ENCODE assay signal across 24 cellular contexts in the genomic region with DNA sequence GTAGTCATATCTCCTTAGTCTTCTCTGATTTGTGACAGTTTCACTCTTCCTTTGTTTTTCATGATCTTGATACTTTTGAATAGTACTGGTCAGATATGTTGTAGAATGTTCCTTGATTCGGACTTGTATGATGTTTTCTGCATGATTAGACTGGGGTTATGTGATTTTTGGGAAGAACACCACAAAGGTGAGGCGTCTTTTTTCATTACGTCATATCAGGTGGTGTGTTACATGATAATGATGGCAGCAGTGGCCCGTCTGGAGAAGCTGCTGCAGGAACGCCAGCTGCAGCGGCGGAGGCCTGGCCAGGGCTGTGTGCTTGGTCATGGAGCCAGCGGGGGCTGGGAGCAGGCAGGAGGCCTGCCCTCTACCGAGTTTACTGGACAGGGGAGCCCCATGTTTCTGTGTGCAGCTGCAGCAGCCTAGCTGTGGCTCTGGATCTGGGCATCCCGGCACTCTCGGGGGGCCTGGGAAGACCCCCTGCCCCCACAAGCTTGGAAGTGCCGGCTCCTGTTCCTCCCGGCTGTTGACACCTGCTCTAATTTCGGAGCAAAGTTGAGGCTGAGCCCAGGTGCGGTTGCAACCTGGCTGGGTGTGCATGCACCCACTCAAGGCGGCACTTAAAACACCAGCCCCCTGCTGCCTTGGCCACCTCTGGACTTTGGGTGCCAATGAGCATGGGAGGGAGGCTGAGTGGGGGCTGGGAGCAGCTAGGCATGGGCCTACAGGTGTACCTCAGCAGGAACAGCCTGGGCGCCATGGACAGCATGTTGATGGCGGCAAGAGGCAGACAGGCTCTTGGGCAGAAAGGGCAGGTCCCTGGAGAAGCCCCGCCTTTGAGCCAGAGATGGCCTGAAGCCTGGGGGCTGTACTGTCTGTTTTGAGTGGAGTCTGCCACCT. TPM values are rescaled to one million over a fixed set of nuclear protein-coding genes. Genes with fewer than 3 reads are reported as not detected.
DNase-seq lines count a peak whose midpoint lies in the region; FAIRE-seq and TF ChIP-seq lines count a peak whose summit lies in the region.
"Had no signal": no experiment of that assay in that cellular context is flagged by ENCODE, and none has a peak within 500 bp of the region (broad histone marks: within the 10 kb centered on the region; RNA-seq: fewer than 3 reads in every experiment).

No MANE protein-coding gene starts in this region.

- H3K9me3 ChIP-seq in kidney (ENCODE audit: control insufficient read depth in 1 of 2, low read length in 2 of 2) (no peaks in the 10 kb centered on the region), sigmoid colon (no peaks in the 10 kb centered on the region), Caco-2 (no peaks in the 10 kb centered on the region)
- H3K9me3 ChIP-seq: A549, SJCRH30 had no signal

- H3K27ac Mint-ChIP-seq in immature natural killer cell (no peak overlapping the region), endothelial cell (ENCODE audit: unreplicated experiment) (no peak overlapping the region), Caco-2 (ENCODE audit: unreplicated experiment) (no peak overlapping the region)
- H3K27ac Mint-ChIP-seq: B cell, CD14-positive monocyte, HFFc6 had no signal

- POLR2A ChIA-PET in Caco-2 (lab: Charles Lee) = no interaction called here

- H3K27me3 Mint-ChIP-seq in immature natural killer cell (ENCODE audit: low read depth in 3 of 3) (peaks cover 0 to 2% (median 0%) of the 10 kb centered on the region in 3 donors), endothelial cell (ENCODE audit: unreplicated experiment) (peaks cover 5% of the 10 kb centered on the region), Caco-2 (ENCODE audit: insufficient read depth, unreplicated experiment) (no peaks in the 10 kb centered on the region)
- H3K27me3 Mint-ChIP-seq: B cell had no signal

- H3K27ac ChIP-seq in kidney (ENCODE audit: low read depth in 2 of 2, low read length in 2 of 2) (no peak overlapping the region), sigmoid colon (no peak overlapping the region)
- H3K27ac ChIP-seq: A549, PC-9, RWPE1, SJCRH30 had no signal

- CTCF ChIA-PET in Caco-2 (lab: Charles Lee) = no interaction called here

- DNase-seq in H7 (peak; percentile 3), RPMI8226 (peak; percentile 71), kidney (peak; percentile 46), sigmoid colon (peak; percentile 53), immature natural killer cell (no peak), endothelial cell (ENCODE audit: low spot score) (no peak), Caco-2 (no peak)
- DNase-seq: EL, GF-D8, HFFc6, MM.1S, NCI-H1048, NCI-H1417 treated with DMSO at 0.1 percent for 48 hours, NCI-H187, NCI-H510A, NCI-H748 treated with DMSO at 0.1 percent for 48 hours, PC-9, SJCRH30 had no signal

- H3K27me3 ChIP-seq in H7 (ENCODE audit: control insufficient read depth, insufficient read depth, low read length) (no peaks in the 10 kb centered on the region), sigmoid colon (no peaks in the 10 kb centered on the region), Caco-2 (replicated peaks; ENCODE audit: control insufficient read depth, insufficient read depth, low read length) (no peaks in the 10 kb centered on the region; the same call in 1 of the 2 replicates)
- H3K27me3 ChIP-seq: SJCRH30 had no signal

- no peak for TF ChIP-seq CTCF in kidney (IDR thresholded peaks at IDR 0.05; ENCODE audit: borderline replicate concordance, extremely low read depth, insufficient read depth)
- TF ChIP-seq CTCF in sigmoid colon (IDR thresholded peaks at IDR 0.05) = no peak
- TF ChIP-seq CTCF in endothelial cell (IDR thresholded peaks at IDR 0.05; ENCODE audit: unreplicated experiment) = no peak
- no peak for TF ChIP-seq CTCF in Caco-2 (IDR thresholded peaks at IDR 0.05; ENCODE audit: insufficient read depth in 1 of 2, low read depth in 1 of 2, low read length in 1 of 2, severe bottlenecking in 1 of 2, unreplicated experiment in 1 of 2)

- H3K4me1 ChIP-seq in kidney (ENCODE audit: control insufficient read depth in 1 of 2, insufficient read depth in 1 of 2, low read depth in 1 of 2, low read length in 2 of 2) (no peaks in the 10 kb centered on the region), sigmoid colon (no peaks in the 10 kb centered on the region), Caco-2 (no peaks in the 10 kb centered on the region)
- H3K4me1 ChIP-seq: A549, SJCRH30 had no signal

- H3K4me3 Mint-ChIP-seq in immature natural killer cell (no peak overlapping the region), endothelial cell (ENCODE audit: unreplicated experiment) (no peak overlapping the region), Caco-2 (ENCODE audit: unreplicated experiment) (no peak overlapping the region)
- H3K4me3 Mint-ChIP-seq: B cell, CD14-positive monocyte, HFFc6 had no signal

- TF ChIP-seq POLR2A in sigmoid colon (IDR thresholded peaks at IDR 0.05) = no peak

- H3K4me3 ChIP-seq in H7 (ENCODE audit: insufficient read depth, low read depth, low read length) (no peak overlapping the region), kidney (ENCODE audit: low read length in 2 of 2) (no peak overlapping the region), sigmoid colon (no peak overlapping the region), Caco-2 (ENCODE audit: low read depth, low read length) (no peak overlapping the region)
- H3K4me3 ChIP-seq: A549, K562, PC-9, SJCRH30 had no signal

- no peak for FAIRE-seq in kidney (lab: Jason Lieb, UNC)
- FAIRE-seq: A549, H54, K562 had no signal

- H3K4me1 Mint-ChIP-seq in immature natural killer cell (no peaks in the 10 kb centered on the region), endothelial cell (ENCODE audit: unreplicated experiment) (no peaks in the 10 kb centered on the region), Caco-2 (ENCODE audit: low read depth, unreplicated experiment) (no peaks in the 10 kb centered on the region)
- H3K4me1 Mint-ChIP-seq: B cell, CD14-positive monocyte had no signal

- H3K9me3 Mint-ChIP-seq in immature natural killer cell = peaks cover 0 to 7% (median 3%) of the 10 kb centered on the region in 6 donors
- no peaks in the 10 kb centered on the region for H3K9me3 Mint-ChIP-seq in endothelial cell (ENCODE audit: unreplicated experiment)
- no peaks in the 10 kb centered on the region for H3K9me3 Mint-ChIP-seq in Caco-2 (ENCODE audit: unreplicated experiment)

- no peak overlapping the region for H3K9ac ChIP-seq in kidney (ENCODE audit: low read length in 2 of 2)

- no peak for TF ChIP-seq EP300 in sigmoid colon (IDR thresholded peaks at IDR 0.05)

- H3K36me3 Mint-ChIP-seq in immature natural killer cell = no peaks in the 10 kb centered on the region
- H3K36me3 Mint-ChIP-seq in endothelial cell (ENCODE audit: low read depth, unreplicated experiment) = no peaks in the 10 kb centered on the region
- no peaks in the 10 kb centered on the region for H3K36me3 Mint-ChIP-seq in Caco-2 (ENCODE audit: insufficient read depth, unreplicated experiment)
- H3K36me3 Mint-ChIP-seq: CD14-positive monocyte had no signal

- no TSS peak for BruUV-seq in Caco-2 (replicated peaks; lab: Mats Ljungman, UMichigan)

- intact Hi-C loops in kidney (cut with DNase I) = no loop called here
- intact Hi-C loops in sigmoid colon (cut with DNase I) = no loop called here
- intact Hi-C loops in Caco-2 (cut with micrococcal nuclease; ENCODE audit: unreplicated experiment) = no loop called here

- H3K36me3 ChIP-seq in H7 (replicated peaks; ENCODE audit: control insufficient read depth, insufficient read depth, low read length) = no peaks in the 10 kb centered on the region
- H3K36me3 ChIP-seq in kidney (ENCODE audit: control insufficient read depth in 1 of 2, insufficient read depth in 2 of 2, low read length in 2 of 2) = no peaks in the 10 kb centered on the region
- no peaks in the 10 kb centered on the region for H3K36me3 ChIP-seq in sigmoid colon
- no peaks in the 10 kb centered on the region for H3K36me3 ChIP-seq in Caco-2 (ENCODE audit: control insufficient read depth, insufficient read depth, low read length)
- H3K36me3 ChIP-seq: SJCRH30 had no signal

- 84 to 90% methylated on average over 19 of the region's 19 CpGs for WGBS in sigmoid colon, 2 donors

RNA-seq across cellular contexts. Expression of a gene that starts 26.1 kb away (rescaled TPM):
- 0.03 and 0.07 TPM in 2 replicates for total RNA-seq in H7 (2014; rRNA removed; shearing (Covaris generic))
- not detected for total RNA-seq in kidney
- polyA plus RNA-seq in kidney (ENCODE audit: insufficient read depth, low read depth, low replicate concordance) = not detected
- 1 to 10 TPM in 1 of 4 donors, under 1 TPM in 3; 0.28 to 1.8 (median 0.45) TPM for total RNA-seq in sigmoid colon
- polyA plus RNA-seq in sigmoid colon = under 1 TPM; 0.46 to 0.67 (median 0.60) TPM
- polyA plus RNA-seq in immature natural killer cell = 1 to 10 TPM in 2 of 3 donors, under 1 TPM in 1; 0.82 to 3.9 (median 3.0) TPM
- total RNA-seq in endothelial cell (ENCODE audit: unreplicated experiment) = not detected
- total RNA-seq in Caco-2 (2022) = not detected in 2 replicates
- total RNA-seq: B cell, HFFc6, K562, PC-9 had no signal
- polyA plus RNA-seq: CD14-positive monocyte, K562 had no signal

Comparison
In these comparisons a context has a peak if more than half of its experiments do, and no peak if none do; other contexts are left out.
1. DNase-seq: peak in H7 (single experiment), RPMI8226 (single experiment), kidney (single experiment) and sigmoid colon (single experiment); none in immature natural killer cell (0 of 3), endothelial cell (single experiment) and Caco-2 (0 of 2).